24 cellular contexts compared by ENCODE assay signal in genomic region chr16:35713762-35714650, GRCh38.
A peak's percentile ranks its signal among the peaks of the same experiment; 100 is the strongest.
DNase-seq lines count a peak whose midpoint lies in the region; ATAC-seq and TF ChIP-seq lines count a peak whose summit lies in the region.
"Had no signal": no experiment of that assay in that cellular context is flagged by ENCODE, and none has a peak within 500 bp of the region (broad histone marks: within the 10 kb centered on the region; RNA-seq: fewer than 3 reads in every experiment).

No MANE protein-coding gene starts in this region.

- intact Hi-C loops in Right ventricle myocardium inferior (cut with DNase I) (no loop called here), left cardiac atrium (cut with DNase I) (no loop called here)

- H3K9me3 Mint-ChIP-seq in osteocyte (ENCODE audit: unreplicated experiment), result peaks cover 59% of the 10 kb centered on the region

- no peak overlapping the region for H3K27ac ChIP-seq in RWPE1
- H3K27ac ChIP-seq: PC-9 had no signal

- H3K36me3 Mint-ChIP-seq in osteocyte (ENCODE audit: unreplicated experiment), result no peaks in the 10 kb centered on the region

- CTCF ChIA-PET in RWPE1 (lab: Yijun Ruan, JAX), result no interaction called here

- H3K4me1 Mint-ChIP-seq in osteocyte (ENCODE audit: unreplicated experiment), result no peaks in the 10 kb centered on the region

- TF ChIP-seq CTCF in osteocyte (IDR thresholded peaks at IDR 0.05), result no peak
- no peak for TF ChIP-seq CTCF in RWPE1 (conservative IDR thresholded peaks at IDR 0.05; ENCODE audit: low read depth)

- H3K4me3 Mint-ChIP-seq in osteocyte (ENCODE audit: unreplicated experiment), result no peak overlapping the region
- H3K4me3 Mint-ChIP-seq: HFFc6 had no signal

- H3K27ac Mint-ChIP-seq in osteocyte (ENCODE audit: unreplicated experiment), result no peak overlapping the region
- H3K27ac Mint-ChIP-seq: HFFc6 had no signal

- no peaks in the 10 kb centered on the region for H3K27me3 Mint-ChIP-seq in osteocyte (ENCODE audit: unreplicated experiment)

- DNase-seq in Right ventricle myocardium inferior (ENCODE audit: missing footprints), result no peak
- DNase-seq in left cardiac atrium, result no peak
- peak; percentile 24 for DNase-seq in left lobe of liver (ENCODE audit: low spot score)
- peak; percentile 46 for DNase-seq in osteocyte (ENCODE audit: extremely low spot score, unreplicated experiment)
- no peak for DNase-seq in middle frontal gyrus (ENCODE audit: extremely low spot score, low spot score)
- DNase-seq in RWPE1 (ENCODE audit: low spot score), result no peak
- DNase-seq: 8988T, ACHN, BE2C, Calu3, DND-41, GOT3, HFFc6, IMR-90, KG1, MG63, NCI-H1417, NCI-H1694 treated with DMSO at 0.1 percent for 48 hours, NCI-H2081, NCI-H2227 treated with DMSO at 0.1 percent for 48 hours, NCI-H526 treated with DMSO at 0.1 percent for 48 hours, PC-9, SHP77 treated with DMSO at 0.1 percent for 48 hours had no signal

- POLR2A ChIA-PET in RWPE1 (lab: Yijun Ruan, JAX; ENCODE audit: low non-redundant PET), result no interaction called here

- ATAC-seq in Right ventricle myocardium inferior (peak; percentile 93), left cardiac atrium (peak; percentile 71 to 81), left lobe of liver (no peak), HG02678 (IDR thresholded peaks at IDR 0.05; ENCODE audit: unreplicated experiment) (no peak)

Comparison
In these comparisons a context has a peak if more than half of its experiments do, and no peak if none do; other contexts are left out.
1. ATAC-seq: peak in Right ventricle myocardium inferior (single experiment) and left cardiac atrium (2 of 2); none in left lobe of liver (single experiment) and HG02678 (single experiment).
2. DNase-seq: peak in left lobe of liver (single experiment) and osteocyte (single experiment); none in Right ventricle myocardium inferior (single experiment), left cardiac atrium (single experiment), middle frontal gyrus (single experiment) and RWPE1 (single experiment).